ENCODE assay signal across 8 cellular contexts in the genomic region with DNA sequence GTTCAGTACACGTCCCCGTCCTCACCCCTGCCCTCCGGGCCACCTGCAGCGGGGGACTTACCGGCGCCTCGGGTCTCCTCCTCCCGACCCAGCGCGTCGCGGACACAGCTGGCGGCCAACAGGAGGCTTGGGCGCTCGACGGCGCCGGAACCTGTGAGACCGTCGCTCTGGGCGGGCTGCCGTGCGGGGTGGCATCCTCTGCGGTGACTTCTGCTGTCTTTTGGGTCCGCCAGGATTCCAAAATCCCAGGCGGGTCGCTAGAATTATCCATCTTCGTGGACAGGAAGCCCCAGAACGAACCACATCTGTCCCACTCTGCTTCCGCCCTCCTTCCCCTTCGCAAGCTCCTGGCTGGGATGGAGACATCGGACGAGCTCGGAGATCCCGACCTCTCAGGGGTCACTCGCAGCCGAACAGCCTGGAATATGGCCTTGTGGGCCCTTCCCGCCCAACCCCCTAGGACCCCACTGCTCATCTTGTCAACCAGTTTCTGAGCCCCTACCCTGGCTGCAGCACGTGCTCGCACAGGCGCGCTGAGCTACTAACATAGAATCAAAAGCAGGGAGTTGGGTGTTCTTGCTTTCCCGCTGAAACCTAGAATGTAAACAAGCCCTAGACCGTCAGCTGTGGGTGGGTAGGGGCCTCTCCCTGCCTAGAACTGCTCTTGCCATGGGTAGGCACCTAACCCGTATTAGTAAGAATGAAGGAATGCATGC. TPM values are rescaled to one million over a fixed set of nuclear protein-coding genes. Genes with fewer than 3 reads are reported as not detected.
A peak's percentile ranks its signal among the peaks of the same experiment; 100 is the strongest.
DNase-seq lines count a peak whose midpoint lies in the region; ATAC-seq and TF ChIP-seq lines count a peak whose summit lies in the region.

No MANE protein-coding gene starts in this region.

- no peak for DNase-seq in BJ (ENCODE audit: low read depth)
- DNase-seq in HuH-7.5 (ENCODE audit: low spot score): peak; percentile 10
- peak; percentile 4 for DNase-seq in activated gamma-delta T cell treated with Interleukin-2 at 50 U/mL for 16 hours
- DNase-seq in stimulated activated CD4-positive, alpha-beta T cell treated with anti-CD3 and anti-CD28 coated beads, Interleukin-2, amount 100 ng/mL, for 48 hours: peak; percentile 5 to 16
- no peak for DNase-seq in SW480 (ENCODE audit: low spot score)

- ATAC-seq in GM19452 (IDR thresholded peaks at IDR 0.05; ENCODE audit: unreplicated experiment): peak; percentile 4
- ATAC-seq in GM21825 (IDR thresholded peaks at IDR 0.05; ENCODE audit: unreplicated experiment): no peak

- no peak overlapping the region for H3K27ac ChIP-seq in iPS-18a (ENCODE audit: low read length)

- H3K36me3 ChIP-seq in BJ (ENCODE audit: control insufficient read depth, insufficient read depth, low read length) (no peaks in the 10 kb centered on the region), iPS-18a (ENCODE audit: control insufficient read depth, low read depth, low read length) (no peaks in the 10 kb centered on the region)

- CTCF ChIA-PET in BJ (lab: Yijun Ruan, JAX): interaction anchor here (0.7 to 1.3 kb wide), 6 partner anchors 20 to 294 kb away, joined by 3 read pairs; no protein-coding TSS in a partner anchor

- H3K9ac ChIP-seq in iPS-18a (ENCODE audit: low read length): peak overlapping the region; percentile 37

- no peak for TF ChIP-seq CTCF in BJ (IDR thresholded peaks at IDR 0.05; ENCODE audit: insufficient read depth, low read depth, low read length)

- POLR2A ChIA-PET in BJ (lab: Charles Lee): no interaction called here

- H3K9me3 ChIP-seq in iPS-18a (ENCODE audit: control insufficient read depth, low read depth, low read length): no peaks in the 10 kb centered on the region

- peaks cover 16% of the 10 kb centered on the region for H3K4me1 ChIP-seq in iPS-18a (ENCODE audit: control insufficient read depth, low read depth, low read length)

- H3K27me3 ChIP-seq in BJ (ENCODE audit: control insufficient read depth, insufficient read depth, low read length) (no peaks in the 10 kb centered on the region), iPS-18a (ENCODE audit: control insufficient read depth, insufficient read depth, low read length) (peaks cover 39% of the 10 kb centered on the region)

- H3K4me3 ChIP-seq in BJ (ENCODE audit: low read depth, low read length) (peak overlapping the region; percentile 91), iPS-18a (ENCODE audit: low read length) (peak overlapping the region; percentile 88)

RNA-seq across cellular contexts. Expression of gene MARCHF3, which starts 0.9 kb away (rescaled TPM):
- 8.6 TPM in 2 replicates for polyA plus RNA-seq in BJ (2011; rRNA removed)
- 9.5 and 18.7 TPM in 2 replicates for polyA minus RNA-seq in BJ (2011; rRNA and poly(A)+ RNA removed)

RNA-seq across cellular contexts. Expression of gene C5orf63, which starts 42.0 kb away (rescaled TPM):
- polyA plus RNA-seq in BJ (2011; rRNA removed): 1.4 and 3.9 TPM in 2 replicates
- 0.62 and 1.6 TPM in 2 replicates for polyA minus RNA-seq in BJ (2011; rRNA and poly(A)+ RNA removed)

Comparison
In these comparisons a context has a peak if more than half of its experiments do, and no peak if none do; other contexts are left out.
1. DNase-seq: peak in HuH-7.5 (single experiment), activated gamma-delta T cell treated with Interleukin-2 at 50 U/mL for 16 hours (single experiment) and stimulated activated CD4-positive, alpha-beta T cell treated with anti-CD3 and anti-CD28 coated beads, Interleukin-2, amount 100 ng/mL, for 48 hours (2 of 2); none in BJ (single experiment) and SW480 (single experiment).